Comparison of ENCODE assay signal across 8 cellular contexts in the genomic region with DNA sequence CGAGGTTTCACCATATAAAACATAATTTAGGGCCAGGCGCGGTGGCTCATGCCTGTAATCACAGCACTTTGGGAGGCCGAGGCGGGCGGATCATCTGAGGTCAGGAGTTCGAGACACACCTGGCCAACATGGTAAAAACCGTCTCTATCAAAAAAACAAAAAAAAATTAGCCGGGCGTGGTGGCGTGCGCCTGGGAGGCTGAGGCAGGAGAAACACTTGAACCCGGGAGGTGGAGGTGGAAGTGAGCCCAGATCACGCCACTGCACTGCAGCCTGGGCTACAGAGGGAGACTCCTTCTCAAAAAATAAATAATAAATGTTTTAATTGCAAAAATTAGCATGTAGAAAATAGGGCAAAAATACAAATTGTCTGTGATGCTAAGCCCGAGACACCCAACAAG. TPM values are rescaled to one million over a fixed set of nuclear protein-coding genes. Genes with fewer than 3 reads are reported as not detected.
DNase-seq lines count a peak whose midpoint lies in the region; ATAC-seq lines count a peak whose summit lies in the region.

No MANE protein-coding gene starts in this region.

- H3K4me3 Mint-ChIP-seq in activated CD8-positive, alpha-beta T cell treated with anti-CD3 and anti-CD28 coated beads, Interleukin-2, amount 10 ng/mL, durations not matched to agents 7 days and 5 days: peak overlapping the region; percentile 87

- peaks cover 47% of the 10 kb centered on the region for H3K4me1 Mint-ChIP-seq in activated CD8-positive, alpha-beta T cell treated with anti-CD3 and anti-CD28 coated beads, Interleukin-2, amount 10 ng/mL, durations not matched to agents 7 days and 5 days (ENCODE audit: low read depth)

- CTCF ChIA-PET in activated CD8-positive, alpha-beta T cell treated with anti-CD3 and anti-CD28 coated beads, Interleukin-2, amount 10 ng/mL, durations not matched to agents 7 days and 5 days (lab: Charles Lee): interaction anchor here (0.6 kb wide), 1 partner anchor 32 kb away, joined by 3 read pairs; no protein-coding TSS in a partner anchor

- no peaks in the 10 kb centered on the region for H3K27me3 Mint-ChIP-seq in activated CD8-positive, alpha-beta T cell treated with anti-CD3 and anti-CD28 coated beads, Interleukin-2, amount 10 ng/mL, durations not matched to agents 7 days and 5 days (ENCODE audit: low read depth)

- H3K9me3 Mint-ChIP-seq in activated CD8-positive, alpha-beta T cell treated with anti-CD3 and anti-CD28 coated beads, Interleukin-2, amount 10 ng/mL, durations not matched to agents 7 days and 5 days (ENCODE audit: insufficient read depth): no peaks in the 10 kb centered on the region

- peak; percentile 11 for DNase-seq in activated CD4-positive, alpha-beta T cell treated with anti-CD3 and anti-CD28 coated beads for 48 hours
- DNase-seq in activated CD4-positive, alpha-beta T cell treated with anti-CD3 and anti-CD28 coated beads, Interleukin-2, amount 50 U/mL, for 1 hour: no peak
- no peak for DNase-seq in activated CD8-positive, alpha-beta T cell treated with anti-CD3 and anti-CD28 coated beads, Interleukin-2, amount 10 ng/mL, durations not matched to agents 7 days and 5 days

- H3K4me1 ChIP-seq in iPS-15b (ENCODE audit: control insufficient read depth, insufficient read depth, low read length): peaks cover 9% of the 10 kb centered on the region
- H3K4me1 ChIP-seq in stomach smooth muscle (ENCODE audit: control insufficient read depth, insufficient read depth, low read length): peaks cover 21% of the 10 kb centered on the region

- no peak for ATAC-seq in activated CD8-positive, alpha-beta T cell treated with anti-CD3 and anti-CD28 coated beads, Interleukin-2, amount 10 ng/mL, durations not matched to agents 7 days and 5 days
- ATAC-seq in GM18858 (IDR thresholded peaks at IDR 0.05; ENCODE audit: unreplicated experiment): no peak
- ATAC-seq in GM21447 (IDR thresholded peaks at IDR 0.05; ENCODE audit: unreplicated experiment): no peak
- no peak for ATAC-seq in HG03521 (IDR thresholded peaks at IDR 0.05; ENCODE audit: unreplicated experiment)

- H3K9ac ChIP-seq in iPS-15b (ENCODE audit: low read depth, low read length) (no peak overlapping the region), stomach smooth muscle (ENCODE audit: low read length in 2 of 2) (peak overlapping the region; percentile 55 to 86)

- H3K27ac ChIP-seq in stomach smooth muscle (ENCODE audit: low read length): peak overlapping the region; percentile 41

- peak overlapping the region; percentile 97 for H3K27ac Mint-ChIP-seq in activated CD8-positive, alpha-beta T cell treated with anti-CD3 and anti-CD28 coated beads, Interleukin-2, amount 10 ng/mL, durations not matched to agents 7 days and 5 days

- H3K9me3 ChIP-seq in iPS-15b (ENCODE audit: control insufficient read depth, insufficient read depth, low read length): no peaks in the 10 kb centered on the region
- no peaks in the 10 kb centered on the region for H3K9me3 ChIP-seq in stomach smooth muscle (ENCODE audit: control insufficient read depth in 2 of 2, low read length in 2 of 2)

- H3K36me3 ChIP-seq in iPS-15b (ENCODE audit: control insufficient read depth, insufficient read depth, low read length) (no peaks in the 10 kb centered on the region), stomach smooth muscle (ENCODE audit: control insufficient read depth in 2 of 2, insufficient read depth in 2 of 2, low read length in 2 of 2) (peaks cover 0 to 2% of the 10 kb centered on the region in 2 donors)

- H3K4me3 ChIP-seq in iPS-15b (ENCODE audit: low read depth, low read length) (peak overlapping the region; percentile 91), stomach smooth muscle (ENCODE audit: low read length in 2 of 2) (peak overlapping the region; percentile 93 to 95)

- H3K27me3 ChIP-seq in iPS-15b (ENCODE audit: control insufficient read depth, insufficient read depth, low read length): peaks cover 4% of the 10 kb centered on the region
- no peaks in the 10 kb centered on the region for H3K27me3 ChIP-seq in stomach smooth muscle (ENCODE audit: control insufficient read depth in 1 of 2, insufficient read depth in 2 of 2, low read length in 2 of 2)

- POLR2A ChIA-PET in activated CD8-positive, alpha-beta T cell treated with anti-CD3 and anti-CD28 coated beads, Interleukin-2, amount 10 ng/mL, durations not matched to agents 7 days and 5 days (lab: Charles Lee): interaction anchor here (0.7 to 1.7 kb wide), 5 partner anchors 23 to 149 kb away, joined by 3 to 5 read pairs (median 4); partner anchors contain the start of gene PATZ1

- H3K36me3 Mint-ChIP-seq in activated CD8-positive, alpha-beta T cell treated with anti-CD3 and anti-CD28 coated beads, Interleukin-2, amount 10 ng/mL, durations not matched to agents 7 days and 5 days (ENCODE audit: low read depth): peaks cover 22% of the 10 kb centered on the region

RNA-seq across cellular contexts. Expression of gene SFI1, which starts 1.0 kb away (rescaled TPM):
- total RNA-seq in activated CD8-positive, alpha-beta T cell treated with anti-CD3 and anti-CD28 coated beads, Interleukin-2, amount 10 ng/mL, durations not matched to agents 7 days and 5 days: 100 to 1,000 TPM; 136 to 141 TPM

RNA-seq across cellular contexts. Expression of gene EIF4ENIF1, which starts 5.7 kb away (rescaled TPM):
- 10 to 100 TPM; 34.6 to 39.3 TPM for total RNA-seq in activated CD8-positive, alpha-beta T cell treated with anti-CD3 and anti-CD28 coated beads, Interleukin-2, amount 10 ng/mL, durations not matched to agents 7 days and 5 days
